Comparison of ENCODE assay signal across 9 cellular contexts in genomic region chr7:11835260-11835659, GRCh38. TPM values are rescaled to one million over a fixed set of nuclear protein-coding genes. Genes with fewer than 3 reads are reported as not detected.
A peak's percentile ranks its signal among the peaks of the same experiment; 100 is the strongest.
DNase-seq lines count a peak whose midpoint lies in the region; ATAC-seq, FAIRE-seq and TF ChIP-seq lines count a peak whose summit lies in the region.
"Had no signal": no experiment of that assay in that cellular context is flagged by ENCODE, and none has a peak within 500 bp of the region (broad histone marks: within the 10 kb centered on the region; RNA-seq: fewer than 3 reads in every experiment).

No MANE protein-coding gene starts in this region.

- H3K4me3 ChIP-seq in brain microvascular endothelial cell (ENCODE audit: low read depth, low read length) (no peak overlapping the region), aorta (ENCODE audit: low read length in 2 of 2) (no peak overlapping the region)
- no peak overlapping the region for H3K4me3 ChIP-seq in CD8-positive, alpha-beta T cell (ENCODE audit: low read depth, low read length)

- TF ChIP-seq POLR2A in GM12892 (IDR thresholded peaks at IDR 0.05; ENCODE audit: low read depth, low read length), result no peak

- H3K36me3 Mint-ChIP-seq in CD8-positive, alpha-beta T cell, result no peaks in the 10 kb centered on the region

- no peaks in the 10 kb centered on the region for H3K9me3 ChIP-seq in CD8-positive, alpha-beta T cell (ENCODE audit: low read length)
- no peaks in the 10 kb centered on the region for H3K9me3 ChIP-seq in aorta (ENCODE audit: control insufficient read depth, low read length)

- no peak for FAIRE-seq in GM12892 (lab: Jason Lieb, UNC)

- H3K9me3 Mint-ChIP-seq in CD8-positive, alpha-beta T cell, result no peaks in the 10 kb centered on the region

- H3K27ac Mint-ChIP-seq in CD8-positive, alpha-beta T cell, result no peak overlapping the region

- H3K27ac ChIP-seq in brain microvascular endothelial cell (no peak overlapping the region), aorta (ENCODE audit: low read depth in 1 of 2, low read length in 2 of 2) (no peak overlapping the region)
- H3K27ac ChIP-seq in CD8-positive, alpha-beta T cell (ENCODE audit: low read depth, low read length), result no peak overlapping the region

- peaks cover 15% of the 10 kb centered on the region for H3K27me3 Mint-ChIP-seq in CD8-positive, alpha-beta T cell (ENCODE audit: low read depth)

- H3K4me1 ChIP-seq in CD8-positive, alpha-beta T cell (ENCODE audit: insufficient read depth, low read length), result peaks cover 6% of the 10 kb centered on the region
- peaks cover 0 to 3% of the 10 kb centered on the region in 2 donors for H3K4me1 ChIP-seq in aorta (ENCODE audit: control insufficient read depth in 1 of 2, insufficient read depth in 2 of 2, low read length in 2 of 2)

- DNase-seq in DMS114 treated with DMSO at 0.1 percent for 48 hours (lab: John Stamatoyannopoulos, UW; ENCODE audit: unreplicated experiment) (peak; percentile 17), NCI-H1694 (lab: John Stamatoyannopoulos, UW) (peak; percentile 6), brain microvascular endothelial cell (no peak), midbrain (lab: John Stamatoyannopoulos, UW) (peak; percentile 24), GM12892 (ENCODE audit: insufficient read length) (no peak), aorta (no peak)
- no peak for DNase-seq in CD8-positive, alpha-beta T cell
- no peak for DNase-seq in activated CD8-positive, alpha-beta memory T cell treated with anti-CD3 and anti-CD28 coated beads, Interleukin-2, amount 50 U/mL, for 4 hours
- DNase-seq: activated gamma-delta T cell treated with Interleukin-2 at 50 U/mL for 16 hours had no signal

- in situ Hi-C loops in brain microvascular endothelial cell (cut with HindIII; ENCODE audit: low pct_ligation_motif_present, low sequenced_read_pairs), result no loop called here

- POLR2A ChIA-PET in CD8-positive, alpha-beta T cell (lab: Charles Lee), result no interaction called here

- H3K4me3 Mint-ChIP-seq in CD8-positive, alpha-beta T cell, result no peak overlapping the region

- peak; percentile 34 for TF ChIP-seq CTCF in brain microvascular endothelial cell (IDR thresholded peaks at IDR 0.05; ENCODE audit: low read depth, low read length, missing control alignments)
- no peak for TF ChIP-seq CTCF in CD8-positive, alpha-beta T cell (IDR thresholded peaks at IDR 0.05)

- intact Hi-C loops in CD8-positive, alpha-beta T cell (cut with DNase I, micrococcal nuclease), result loop anchor here in 1 of 2 experiments (10.0 kb wide), 1 partner anchor 490 kb away; no protein-coding TSS in a partner anchor
- intact Hi-C loops in aorta (cut with DNase I), result no loop called here

- H3K4me1 Mint-ChIP-seq in CD8-positive, alpha-beta T cell (ENCODE audit: low read depth), result peaks cover 9% of the 10 kb centered on the region

- CTCF ChIA-PET in CD8-positive, alpha-beta T cell (lab: Charles Lee), result no interaction called here

- no peak for ATAC-seq in CD8-positive, alpha-beta T cell
- ATAC-seq in aorta (ENCODE audit: low FRiP score), result no peak

- H3K27me3 ChIP-seq in brain microvascular endothelial cell (replicated peaks) (no peaks in the 10 kb centered on the region), aorta (ENCODE audit: control insufficient read depth in 1 of 2, insufficient read depth in 2 of 2, low read length in 1 of 2) (no peaks in the 10 kb centered on the region)
- H3K27me3 ChIP-seq in CD8-positive, alpha-beta T cell (ENCODE audit: insufficient read depth, low read length), result no peaks in the 10 kb centered on the region

- H3K36me3 ChIP-seq in brain microvascular endothelial cell (replicated peaks) (no peaks in the 10 kb centered on the region), aorta (ENCODE audit: control insufficient read depth in 1 of 2, insufficient read depth in 2 of 2, low read length in 1 of 2) (no peaks in the 10 kb centered on the region)
- H3K36me3 ChIP-seq in CD8-positive, alpha-beta T cell (ENCODE audit: insufficient read depth, low read length), result no peaks in the 10 kb centered on the region

RNA-seq across cellular contexts. Expression of gene THSD7A, which starts 3.3 kb away (rescaled TPM):
- polyA plus RNA-seq in GM12892 (2012; ENCODE audit: missing spikeins), result 0.04 TPM
- total RNA-seq in CD8-positive, alpha-beta T cell, result not detected
- 10 to 100 TPM; 12.1 to 20.0 TPM for total RNA-seq in aorta
- polyA plus RNA-seq in aorta, result under 1 TPM in 1 of 2 donors, not detected in 1; 0.03 TPM

Comparison
In these comparisons a context has a peak if more than half of its experiments do, and no peak if none do; other contexts are left out.
1. DNase-seq: peak in DMS114 treated with DMSO at 0.1 percent for 48 hours (single experiment), NCI-H1694 (single experiment) and midbrain (single experiment); none in brain microvascular endothelial cell (single experiment), GM12892 (single experiment), CD8-positive, alpha-beta T cell (0 of 7), activated CD8-positive, alpha-beta memory T cell treated with anti-CD3 and anti-CD28 coated beads, Interleukin-2, amount 50 U/mL, for 4 hours (single experiment) and aorta (0 of 2).
2. RNA of gene THSD7A, which starts 3.3 kb away (total RNA-seq): 12.1 to 20.0 TPM in aorta; not detected in CD8-positive, alpha-beta T cell; every median in the first group is over 10 times any median in the second.